15 cellular contexts compared by ENCODE assay signal in genomic region chr11:120390585-120390922, GRCh38.
"Had no signal": no experiment of that assay in that cellular context is flagged by ENCODE, and none has a peak within 500 bp of the region (broad histone marks: within the 10 kb centered on the region; RNA-seq: fewer than 3 reads in every experiment).

No MANE protein-coding gene starts in this region.

- H3K36me3 ChIP-seq: esophagus squamous epithelium, ovary, WERI-Rb-1 had no signal

- H3K27me3 ChIP-seq: esophagus squamous epithelium, ovary had no signal

- H3K4me3 ChIP-seq: esophagus squamous epithelium, ovary had no signal

- H3K27ac Mint-ChIP-seq: activated naive CD4-positive, alpha-beta T cell treated with anti-CD3 and anti-CD28 coated beads, Interleukin-2, amount 50 U/mL, for 24 hours; dendritic cell treated with granulocyte-macrophage colony-stimulating factor and Interleukin-4, amounts not matched to agents 40 ng/mL and 50 ng/mL, for 4 days; memory B cell; naive thymus-derived CD4-positive, alpha-beta T cell; stimulated activated naive B cell treated with anti-CD40 and anti-IgM and Interleukin-4, amounts not matched to agents 10 μg/mL and 1 μg/mL and 100 μg/mL, for 72 hours had no signal

- H3K27ac ChIP-seq: esophagus squamous epithelium, ovary, WERI-Rb-1 had no signal

- H3K4me3 Mint-ChIP-seq: activated naive CD4-positive, alpha-beta T cell treated with anti-CD3 and anti-CD28 coated beads, Interleukin-2, amount 50 U/mL, for 24 hours; dendritic cell treated with granulocyte-macrophage colony-stimulating factor and Interleukin-4, amounts not matched to agents 40 ng/mL and 50 ng/mL, for 4 days; memory B cell; naive thymus-derived CD4-positive, alpha-beta T cell; stimulated activated naive B cell treated with anti-CD40 and anti-IgM and Interleukin-4, amounts not matched to agents 10 μg/mL and 1 μg/mL and 100 μg/mL, for 72 hours had no signal

- ATAC-seq: naive thymus-derived CD4-positive, alpha-beta T cell; stimulated activated naive B cell treated with anti-CD40 and anti-IgM and Interleukin-4, amounts not matched to agents 10 μg/mL and 1 μg/mL and 100 μg/mL, for 72 hours had no signal

- H3K4me1 Mint-ChIP-seq: activated naive CD4-positive, alpha-beta T cell treated with anti-CD3 and anti-CD28 coated beads, Interleukin-2, amount 50 U/mL, for 24 hours had no signal

- H3K9me3 ChIP-seq: esophagus squamous epithelium, ovary had no signal

- FAIRE-seq: kidney had no signal

- DNase-seq: activated CD4-positive, alpha-beta T cell treated with anti-CD3 and anti-CD28 coated beads, Interleukin-2, amount 50 U/mL, for 4 hours; activated gamma-delta T cell; effector CD8-positive, alpha-beta T cell; esophagus squamous epithelium; kidney; left ventricle myocardium superior; naive thymus-derived CD4-positive, alpha-beta T cell; ovary; stimulated activated naive B cell treated with anti-CD40 and anti-IgM and Interleukin-4, amounts not matched to agents 10 μg/mL and 1 μg/mL and 100 μg/mL, for 72 hours; SW 1271; T-helper 2 cell; WERI-Rb-1 had no signal
